In genomic region chr19:35471075-35471474, GRCh38 we compare ENCODE assay signal across 6 cellular contexts. TPM values are rescaled to one million over a fixed set of nuclear protein-coding genes. Genes with fewer than 3 reads are reported as not detected.
"Had no signal": no experiment of that assay in that cellular context is flagged by ENCODE, and none has a peak within 500 bp of the region (broad histone marks: within the 10 kb centered on the region; RNA-seq: fewer than 3 reads in every experiment).

No MANE protein-coding gene starts in this region.

RNA-seq across cellular contexts. Expression of gene KRTDAP, which starts 19.2 kb away (rescaled TPM):
- total RNA-seq: HT-29, HT1080, IMR-90, K562 had no signal
- polyA plus RNA-seq: IgD-negative memory B cell, IMR-90, K562 had no signal

RNA-seq across cellular contexts. Expression of gene FFAR2, which starts 23.0 kb away (rescaled TPM):
- total RNA-seq: HepG2, HT1080, IMR-90, K562 had no signal
- polyA plus RNA-seq: IgD-negative memory B cell, IMR-90, K562 had no signal

RNA-seq across cellular contexts. Expression of gene SBSN, which starts 57.0 kb away (rescaled TPM):
- total RNA-seq: HepG2, HT-29 had no signal
- polyA plus RNA-seq: HepG2, IgD-negative memory B cell, K562 had no signal
